In the genomic region with DNA sequence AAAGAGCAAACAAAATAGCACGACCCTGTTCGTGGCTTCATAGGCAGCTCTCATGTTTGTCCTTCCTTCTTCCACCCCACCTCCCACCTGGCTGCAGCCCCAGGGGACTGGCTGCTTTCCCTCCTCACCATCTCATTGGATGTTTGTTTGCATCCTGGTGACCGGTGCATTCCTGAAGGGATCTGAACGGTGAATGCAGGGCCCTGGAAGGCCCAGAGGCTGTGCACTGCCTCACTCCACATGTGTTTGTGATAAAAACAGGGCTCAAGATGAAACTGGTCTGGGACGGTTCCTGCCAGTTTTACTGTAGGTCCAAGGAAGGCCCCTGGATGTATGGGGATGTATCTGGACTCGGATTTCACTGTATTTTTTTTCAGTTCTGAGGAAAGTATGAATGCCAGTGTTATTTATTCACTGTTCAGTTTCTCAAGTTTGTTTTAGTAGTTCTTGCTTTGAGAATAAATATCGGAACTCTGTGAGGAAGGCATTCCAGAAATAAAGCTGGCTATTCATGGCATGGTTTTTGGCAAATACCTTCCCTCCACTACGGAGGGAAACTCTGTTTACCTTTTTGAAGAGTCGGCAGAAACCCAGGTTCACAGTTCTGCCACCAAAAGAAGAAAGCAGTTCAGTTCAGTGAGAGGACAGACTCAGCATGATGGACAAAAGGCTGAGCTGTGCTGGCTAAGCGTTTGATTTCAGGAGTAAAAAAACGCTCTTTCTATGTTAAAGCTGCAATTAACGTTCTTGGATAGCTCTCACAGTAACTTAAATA, we compare ENCODE assay signal across 8 cellular contexts. TPM values are rescaled to one million over a fixed set of nuclear protein-coding genes. Genes with fewer than 3 reads are reported as not detected.
A peak's percentile ranks its signal among the peaks of the same experiment; 100 is the strongest.
DNase-seq lines count a peak whose midpoint lies in the region; ATAC-seq, FAIRE-seq and TF ChIP-seq lines count a peak whose summit lies in the region.

No MANE protein-coding gene starts in this region.

- no peak for TF ChIP-seq POLR2A in K562 (conservative IDR thresholded peaks at IDR 0.05)
- TF ChIP-seq POLR2A in testis (IDR thresholded peaks at IDR 0.05): no peak

- no peak overlapping the region for H3K4me2 ChIP-seq in K562 (ENCODE audit: insufficient read depth, low read length)

- H3K9ac ChIP-seq in K562 (ENCODE audit: insufficient read depth in 1 of 2, low read depth in 2 of 2, low read length in 2 of 2): no peak overlapping the region

- TF ChIP-seq CTCF in K562 (IDR thresholded peaks at IDR 0.05 in 2 of 3, conservative IDR thresholded peaks at IDR 0.05 in 1 of 3; ENCODE audit: insufficient read depth in 2 of 3, low read depth in 1 of 3, low read length in 3 of 3) (no peak), testis (IDR thresholded peaks at IDR 0.05) (no peak), psoas muscle (IDR thresholded peaks at IDR 0.05) (no peak)

- DNase-seq in NCI-H2081 (lab: John Stamatoyannopoulos, UW) (peak; percentile 57 to 81), NCI-H2081 treated with DMSO at 0.1 percent for 48 hours (lab: John Stamatoyannopoulos, UW) (no peak), K562 (ENCODE audit: extremely low read depth in 1 of 4, low spot score in 3 of 4) (no peak), immature natural killer cell (no peak), testis (peak; percentile 29), psoas muscle (no peak), OCI-M1 (lab: John Stamatoyannopoulos, UW) (no peak)

- no peak overlapping the region for H3K4me3 ChIP-seq in K562
- H3K4me3 ChIP-seq in testis: no peak overlapping the region
- H3K4me3 ChIP-seq in psoas muscle: no peak overlapping the region

- CTCF ChIA-PET in K562 (lab: Yijun Ruan, JAX; ENCODE audit: low intra/inter-chr PET ratio): no interaction called here

- FAIRE-seq in K562 (lab: Jason Lieb, UNC): no peak

- ATAC-seq in K562: peak; percentile 43
- ATAC-seq in GM18907 (IDR thresholded peaks at IDR 0.05; ENCODE audit: unreplicated experiment): no peak
- ATAC-seq in psoas muscle: no peak

- POLR2A ChIA-PET in K562 (lab: Yijun Ruan, JAX): no interaction called here

- TF ChIP-seq RAD21 in K562 (CRISPR knock-in tag; conservative IDR thresholded peaks at IDR 0.05 in 1 of 2, IDR thresholded peaks at IDR 0.05 in 1 of 2): no peak

- peaks cover 12 to 14% of the 10 kb centered on the region in 2 donors for H3K4me1 Mint-ChIP-seq in immature natural killer cell

- no peaks in the 10 kb centered on the region for H3K4me1 ChIP-seq in K562 (replicated peaks in 1 of 2; ENCODE audit: control insufficient read depth in 2 of 2, insufficient read depth in 2 of 2, low read length in 2 of 2)
- peaks cover 6% of the 10 kb centered on the region for H3K4me1 ChIP-seq in testis
- no peaks in the 10 kb centered on the region for H3K4me1 ChIP-seq in psoas muscle

- H3K36me3 ChIP-seq in K562 (ENCODE audit: control insufficient read depth, insufficient read depth, low read length) (no peaks in the 10 kb centered on the region), testis (ENCODE audit: low read depth, missing control alignments) (no peaks in the 10 kb centered on the region), psoas muscle (ENCODE audit: insufficient read depth in 1 of 2, low read depth in 1 of 2) (no peaks in the 10 kb centered on the region)

- H3K9me1 ChIP-seq in K562 (ENCODE audit: control insufficient read depth, insufficient read depth, low read length): no peaks in the 10 kb centered on the region

- peaks cover 0 to 2% (median 1%) of the 10 kb centered on the region in 3 donors for H3K27me3 Mint-ChIP-seq in immature natural killer cell (ENCODE audit: low read depth in 3 of 3)

- peak overlapping the region in 3 of 5 donors; percentile 6 to 63 (median 61) for H3K4me3 Mint-ChIP-seq in immature natural killer cell

- H3K9me3 Mint-ChIP-seq in immature natural killer cell: no peaks in the 10 kb centered on the region

- H3K27ac ChIP-seq in K562 (ENCODE audit: extremely low read depth, low read depth, low read length) (no peak overlapping the region), testis (peak overlapping the region; percentile 19 to 75), psoas muscle (no peak overlapping the region)

- TF ChIP-seq EP300 in K562 (IDR thresholded peaks at IDR 0.05; ENCODE audit: low read length): no peak

- no peaks in the 10 kb centered on the region for H4K20me1 ChIP-seq in K562 (replicated peaks; ENCODE audit: control insufficient read depth, insufficient read depth, low read length)

- in situ Hi-C loops in K562 (cut with MboI): no loop called here

- H3K27me3 ChIP-seq in K562 (ENCODE audit: control insufficient read depth in 2 of 2, insufficient read depth in 2 of 2, low read length in 2 of 2): peaks cover 13 to 31% of the 10 kb centered on the region in 2 experiments
- no peaks in the 10 kb centered on the region for H3K27me3 ChIP-seq in testis
- H3K27me3 ChIP-seq in psoas muscle (ENCODE audit: insufficient read depth in 3 of 3, low read length in 2 of 3): no peaks in the 10 kb centered on the region

- intact Hi-C loops in K562 (cut with micrococcal nuclease): no loop called here
- intact Hi-C loops in testis (cut with DNase I; ENCODE audit: low total_unique reads): no loop called here
- intact Hi-C loops in psoas muscle (cut with DNase I): no loop called here

- BruUV-seq in K562 (replicated peaks; lab: Mats Ljungman, UMichigan): no TSS peak

- no peaks in the 10 kb centered on the region for H3K79me2 ChIP-seq in K562 (ENCODE audit: control insufficient read depth, insufficient read depth, low read length)

- H2AFZ ChIP-seq in K562 (ENCODE audit: low read depth, low read length): no peak overlapping the region

- H3K36me3 Mint-ChIP-seq in immature natural killer cell: no peaks in the 10 kb centered on the region

- WGBS in K562 (ENCODE audit: insufficient coverage, low coverage, missing lambda C conversion rate): 3% methylated on average over 12 of the region's 12 CpGs
- WGBS in testis, 2 donors: 47 to 57% methylated on average over 12 of the region's 12 CpGs
- 28 to 49% (median 33%) methylated on average over 12 of the region's 12 CpGs for WGBS in psoas muscle, 3 donors

- peak overlapping the region in 2 of 6 donors; percentile 64 to 65 for H3K27ac Mint-ChIP-seq in immature natural killer cell

- H3K9me3 ChIP-seq in K562 (replicated peaks; ENCODE audit: control insufficient read depth, insufficient read depth, low read depth, low read length) (no peaks in the 10 kb centered on the region), testis (no peaks in the 10 kb centered on the region), psoas muscle (no peaks in the 10 kb centered on the region)

TF ChIP-seq in K562, 482 proteins besides CTCF, POLR2A, EP300 and RAD21:
- TF ChIP-seq TARDBP (IDR thresholded peaks at IDR 0.05) (no peak), ZNF561 (CRISPR knock-in tag; conservative IDR thresholded peaks at IDR 0.05) (no peak), ZNF583 (CRISPR knock-in tag; IDR thresholded peaks at IDR 0.05) (no peak), ZKSCAN1 (IDR thresholded peaks at IDR 0.05; ENCODE audit: low read depth, low read length) (no peak), TRIM24 (IDR thresholded peaks at IDR 0.05) (no peak), CREM (IDR thresholded peaks at IDR 0.05; ENCODE audit: low read depth) (no peak), ZFX (CRISPR knock-in tag; IDR thresholded peaks at IDR 0.05) (no peak), ZC3H11A (IDR thresholded peaks at IDR 0.05; ENCODE audit: low read depth, low read length) (no peak), ZKSCAN8 (CRISPR knock-in tag; IDR thresholded peaks at IDR 0.05) (no peak)
- TF ChIP-seq, protein P1, sequence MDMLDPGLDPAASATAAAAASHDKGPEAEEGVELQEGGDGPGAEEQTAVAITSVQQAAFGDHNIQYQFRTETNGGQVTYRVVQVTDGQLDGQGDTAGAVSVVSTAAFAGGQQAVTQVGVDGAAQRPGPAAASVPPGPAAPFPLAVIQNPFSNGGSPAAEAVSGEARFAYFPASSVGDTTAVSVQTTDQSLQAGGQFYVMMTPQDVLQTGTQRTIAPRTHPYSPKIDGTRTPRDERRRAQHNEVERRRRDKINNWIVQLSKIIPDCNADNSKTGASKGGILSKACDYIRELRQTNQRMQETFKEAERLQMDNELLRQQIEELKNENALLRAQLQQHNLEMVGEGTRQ (CRISPR knock-in tag; IDR thresholded peaks at IDR 0.05): no peak

RNA-seq across cellular contexts. Expression of gene CNN3, which starts 42.6 kb away (rescaled TPM):
- total RNA-seq in K562 (2011; cell fraction: chromatin; rRNA removed; ENCODE audit: low replicate concordance): not detected in 2 replicates
- not detected in 2 replicates for total RNA-seq in K562 (2011; cell fraction: nucleolus; rRNA removed)
- not detected in 2 replicates for total RNA-seq in K562 (2011; cell fraction: nucleoplasm; rRNA removed)
- total RNA-seq in K562 (2014; rRNA removed) (0.32 TPM in 1 of 2 replicates, not detected in the other), K562 (2014; rRNA removed; fragmentation: Illumina TruSeq; extraction: Trizol) (0.18 TPM in 1 of 2 replicates, not detected in the other), K562 (2015; rRNA removed; fragmentation: Illumina TruSeq; extraction: Trizol) (not detected in 2 replicates), K562 (2021) (0.56 and 0.62 TPM in 2 replicates), testis (10 to 100 TPM; 45.9 to 61.4 TPM), psoas muscle (10 to 100 TPM; 14.7 to 46.2 (median 34.0) TPM)
- polyA plus RNA-seq in K562 (2011; rRNA removed) (0.08 TPM in 1 of 2 replicates, not detected in the other), K562 (2014; fragmentation: Illumina TruSeq; extraction: Trizol) (not detected in 2 replicates), K562 (2014; fragmentation: Nextera tagmentation; extraction: Ambion mirVana) (under 1 TPM in 1 of 2 experiments, not detected in 1; 0.06 TPM), K562 (2014; rRNA removed) (0.12 TPM in 1 of 2 replicates, not detected in the other), immature natural killer cell (1 to 10 TPM in 2 of 3 donors, under 1 TPM in 1; 0.83 to 8.0 (median 2.0) TPM), testis (ENCODE audit: insufficient read depth, low read depth, low replicate concordance) (114 TPM), psoas muscle (10 to 100 TPM; 12.4 to 19.2 (median 13.6) TPM)
- polyA plus RNA-seq in K562 (2011; cell fraction: cytosol; rRNA removed): 0.10 TPM in 1 of 2 replicates, not detected in the other
- not detected in 2 replicates for polyA plus RNA-seq in K562 (2011; cell fraction: nucleus; rRNA removed)
- polyA plus RNA-seq in K562 (2012): 0.47 TPM in 1 of 2 replicates, not detected in the other
- 0.12 TPM in 1 of 2 replicates, not detected in the other for polyA minus RNA-seq in K562 (2011; rRNA and poly(A)+ RNA removed)
- not detected in 2 replicates for polyA minus RNA-seq in K562 (2011; cell fraction: cytosol; rRNA and poly(A)+ RNA removed)
- not detected in 2 replicates for polyA minus RNA-seq in K562 (2011; cell fraction: nucleus; rRNA and poly(A)+ RNA removed)

Comparison
In these comparisons a context has a peak if more than half of its experiments do, and no peak if none do; other contexts are left out.
1. DNase-seq: peak in NCI-H2081 (2 of 2) and testis (single experiment); none in NCI-H2081 treated with DMSO at 0.1 percent for 48 hours (single experiment), K562 (0 of 4), immature natural killer cell (0 of 3), psoas muscle (0 of 2) and OCI-M1 (single experiment).
2. H3K27ac ChIP-seq: peak in testis (2 of 2); none in K562 (single experiment) and psoas muscle (single experiment).